Comparison of ENCODE assay signal across 8 cellular contexts in genomic region chr11:67420646-67421420, GRCh38. TPM values are rescaled to one million over a fixed set of nuclear protein-coding genes. Genes with fewer than 3 reads are reported as not detected.
DNase-seq lines count a peak whose midpoint lies in the region; ATAC-seq, FAIRE-seq and TF ChIP-seq lines count a peak whose summit lies in the region.

No MANE protein-coding gene starts in this region.

- H3K9me3 Mint-ChIP-seq in astrocyte (ENCODE audit: unreplicated experiment), result no peaks in the 10 kb centered on the region

- TF ChIP-seq CTCF in astrocyte (IDR thresholded peaks at IDR 0.05; ENCODE audit: insufficient read depth, low read depth, low read length) (no peak), hepatocyte (IDR thresholded peaks at IDR 0.05; ENCODE audit: poor library complexity) (no peak), retinal pigment epithelial cell (conservative IDR thresholded peaks at IDR 0.05; ENCODE audit: low read depth, low read length) (no peak)

- H3K27me3 ChIP-seq in astrocyte (ENCODE audit: insufficient read depth, low read length) (no peaks in the 10 kb centered on the region), hepatocyte (no peaks in the 10 kb centered on the region)

- H2AFZ ChIP-seq in astrocyte (ENCODE audit: low read depth, low read length), result peak overlapping the region; percentile 92
- peak overlapping the region; percentile 66 for H2AFZ ChIP-seq in hepatocyte

- peak overlapping the region; percentile 74 for H3K9ac ChIP-seq in astrocyte (ENCODE audit: low read length)

- H3K27ac ChIP-seq in astrocyte (ENCODE audit: low read depth, low read length), result peak overlapping the region; percentile 53
- H3K27ac ChIP-seq in hepatocyte, result peak overlapping the region; percentile 92

- H3K4me1 ChIP-seq in astrocyte (ENCODE audit: insufficient read depth, low read length) (peaks cover 8% of the 10 kb centered on the region), hepatocyte (ENCODE audit: insufficient read depth) (peaks cover 8% of the 10 kb centered on the region)

- DNase-seq in NCI-H2029 (lab: John Stamatoyannopoulos, UW), result peak; percentile 86
- peak; percentile 97 for DNase-seq in T-helper 22 cell (ENCODE audit: low read depth)
- peak; percentile 67 for DNase-seq in astrocyte (ENCODE audit: low read depth)
- DNase-seq in hepatocyte (ENCODE audit: low spot score), result peak; percentile 99
- DNase-seq in retinal pigment epithelial cell (ENCODE audit: low read depth), result peak; percentile 46

- H3K9me3 ChIP-seq in astrocyte (ENCODE audit: insufficient read depth, low read depth, low read length) (no peaks in the 10 kb centered on the region), hepatocyte (ENCODE audit: low read depth) (no peaks in the 10 kb centered on the region)

- no peak overlapping the region for H3K27ac Mint-ChIP-seq in astrocyte (ENCODE audit: unreplicated experiment)

- FAIRE-seq in astrocyte (lab: Jason Lieb, UNC), result no peak

- H3K4me2 ChIP-seq in astrocyte (ENCODE audit: low read length) (peak overlapping the region; percentile 94), hepatocyte (peak overlapping the region; percentile 94)

- ATAC-seq in GM18498 (IDR thresholded peaks at IDR 0.05; ENCODE audit: unreplicated experiment), result peak; percentile 83
- ATAC-seq in HG02970 (IDR thresholded peaks at IDR 0.05; ENCODE audit: low FRiP score, unreplicated experiment), result peak; percentile 85
- no peak for ATAC-seq in HG03378 (IDR thresholded peaks at IDR 0.05; ENCODE audit: unreplicated experiment)

- H3K27me3 Mint-ChIP-seq in astrocyte (ENCODE audit: low read depth, unreplicated experiment), result peaks cover 20% of the 10 kb centered on the region

- H3K9me2 ChIP-seq in hepatocyte (replicated peaks; ENCODE audit: insufficient read depth), result no peaks in the 10 kb centered on the region

- H3K4me1 Mint-ChIP-seq in astrocyte (ENCODE audit: low read depth, unreplicated experiment), result peaks cover 1% of the 10 kb centered on the region

- peaks cover 2% of the 10 kb centered on the region for H3K36me3 Mint-ChIP-seq in astrocyte (ENCODE audit: low read depth, unreplicated experiment)

- H3K79me2 ChIP-seq in astrocyte (ENCODE audit: insufficient read depth, low read length), result no peaks in the 10 kb centered on the region
- H3K79me2 ChIP-seq in hepatocyte, result no peaks in the 10 kb centered on the region

- peak overlapping the region; percentile 73 for H3K4me3 Mint-ChIP-seq in astrocyte (ENCODE audit: unreplicated experiment)

- H3K4me3 ChIP-seq in astrocyte (ENCODE audit: insufficient read depth, low read depth, low read length) (peak overlapping the region; percentile 65), hepatocyte (peak overlapping the region; percentile 81), retinal pigment epithelial cell (ENCODE audit: low read length) (peak overlapping the region; percentile 10)

- WGBS in hepatocyte (ENCODE audit: low lambda C conversion rate, missing lambda C conversion rate), result 1% methylated on average over 64 of the region's 96 CpGs

- H3K36me3 ChIP-seq in astrocyte (ENCODE audit: insufficient read depth, low read length), result no peaks in the 10 kb centered on the region
- H3K36me3 ChIP-seq in hepatocyte (replicated peaks; ENCODE audit: insufficient read depth, low read depth), result no peaks in the 10 kb centered on the region

- H4K20me1 ChIP-seq in astrocyte (ENCODE audit: insufficient read depth, low read length), result no peaks in the 10 kb centered on the region
- no peaks in the 10 kb centered on the region for H4K20me1 ChIP-seq in hepatocyte (ENCODE audit: insufficient read depth, poor library complexity, severe bottlenecking)

RNA-seq across cellular contexts. Expression of gene CARNS1, which starts 5.4 kb away (rescaled TPM):
- 0.10 and 0.23 TPM in 2 replicates for total RNA-seq in astrocyte
- total RNA-seq in hepatocyte, result 0.92 and 2.4 TPM in 2 replicates
- 7.7 and 11.5 TPM in 2 replicates for polyA plus RNA-seq in hepatocyte

RNA-seq across cellular contexts. Expression of gene RPS6KB2, which starts 7.5 kb away (rescaled TPM):
- total RNA-seq in astrocyte (52.9 and 57.0 TPM in 2 replicates), hepatocyte (59.9 and 65.0 TPM in 2 replicates)
- polyA plus RNA-seq in hepatocyte, result 105 and 107 TPM in 2 replicates

RNA-seq across cellular contexts. Expression of gene PTPRCAP, which starts 16.6 kb away (rescaled TPM):
- 1.7 and 2.3 TPM in 2 replicates for total RNA-seq in astrocyte
- total RNA-seq in hepatocyte, result 2.5 and 3.4 TPM in 2 replicates
- 1.0 and 1.3 TPM in 2 replicates for polyA plus RNA-seq in hepatocyte

RNA-seq across cellular contexts. Expression of gene TBC1D10C, which starts 16.9 kb away (rescaled TPM):
- total RNA-seq in astrocyte (0.16 TPM in 1 of 2 replicates, not detected in the other), hepatocyte (0.16 TPM in 1 of 2 replicates, not detected in the other)
- 0.07 and 0.26 TPM in 2 replicates for polyA plus RNA-seq in hepatocyte

RNA-seq across cellular contexts. Expression of gene PPP1CA, which starts 19.2 kb away (rescaled TPM):
- total RNA-seq in astrocyte (157 and 159 TPM in 2 replicates), hepatocyte (146 and 152 TPM in 2 replicates)
- 242 TPM in 2 replicates for polyA plus RNA-seq in hepatocyte

Comparison
In these comparisons a context has a peak if more than half of its experiments do, and no peak if none do; other contexts are left out.
1. DNase-seq: peak in every context shown above with its lines; median percentile 99 in hepatocyte; 97 in T-helper 22 cell; 86 in NCI-H2029; 67 in astrocyte; 46 in retinal pigment epithelial cell.
2. H3K4me3 ChIP-seq: peak in every context shown above with its lines; median percentile 81 in hepatocyte; 65 in astrocyte; 10 in retinal pigment epithelial cell.